In genomic region chr2:126655500-126656310, GRCh38 we compare ENCODE assay signal across 1 cellular context.
TF ChIP-seq lines count a peak whose summit lies in the region.

GYPC (plus strand) TSS chr2:126656158; CDS start chr2:126656264, 106 bp downstream.

TF ChIP-seq in GM12878, 131 proteins besides CTCF, POLR2A, EP300 and RAD21 (continued from another document and continues in another):
- TF ChIP-seq MLLT1 (IDR thresholded peaks at IDR 0.05) = peak; percentile 91
- TF ChIP-seq SP1 (IDR thresholded peaks at IDR 0.05; ENCODE audit: low read depth, low read length) = peak; percentile 7
- no peak for TF ChIP-seq SREBF2 (IDR thresholded peaks at IDR 0.05; ENCODE audit: low read length)
- no peak for TF ChIP-seq CBX3 (IDR thresholded peaks at IDR 0.05; ENCODE audit: borderline replicate concordance, low read depth)
- TF ChIP-seq FOXK2 (IDR thresholded peaks at IDR 0.05) = no peak
- no peak for TF ChIP-seq NFYA (IDR thresholded peaks at IDR 0.05; ENCODE audit: borderline replicate concordance, low read depth, low read length)
- TF ChIP-seq ATF7 (IDR thresholded peaks at IDR 0.05; ENCODE audit: low read depth) = 0 out of 2 replicates have a peak, but pooled peaks have one; percentile 37
- TF ChIP-seq BACH1 (IDR thresholded peaks at IDR 0.05; ENCODE audit: borderline replicate concordance) = no peak
- TF ChIP-seq RUNX3 (IDR thresholded peaks at IDR 0.05; ENCODE audit: low read length) = peak; percentile 91
- TF ChIP-seq NBN (IDR thresholded peaks at IDR 0.05) = 0 out of 2 replicates have a peak, but pooled peaks have one; percentile 45
- TF ChIP-seq EED (IDR thresholded peaks at IDR 0.05; ENCODE audit: low read depth) = peak; percentile 92
- TF ChIP-seq CBFB (IDR thresholded peaks at IDR 0.05; ENCODE audit: low read depth) = 0 out of 2 replicates have a peak, but pooled peaks have one; percentile 52
- TF ChIP-seq HCFC1 (IDR thresholded peaks at IDR 0.05; ENCODE audit: low read length) = no peak
- no peak for TF ChIP-seq PBX3 (IDR thresholded peaks at IDR 0.05; ENCODE audit: insufficient replicate concordance, low read depth, low read length)
- no peak for TF ChIP-seq ZSCAN29 (IDR thresholded peaks at IDR 0.05)
- no peak for TF ChIP-seq SREBF1 (IDR thresholded peaks at IDR 0.05; ENCODE audit: low read length)
- no peak for TF ChIP-seq GABPA (IDR thresholded peaks at IDR 0.05; ENCODE audit: low read depth)
- TF ChIP-seq ZNF207 (IDR thresholded peaks at IDR 0.05; ENCODE audit: borderline replicate concordance) = no peak
- TF ChIP-seq ZNF217 (IDR thresholded peaks at IDR 0.05) = no peak
- no peak for TF ChIP-seq REST (IDR thresholded peaks at IDR 0.05; ENCODE audit: low read depth, low read length)
- TF ChIP-seq CREB1 (IDR thresholded peaks at IDR 0.05; ENCODE audit: low read depth) = 0 out of 2 replicates have a peak, but pooled peaks have one; percentile 15
- TF ChIP-seq NFXL1 (IDR thresholded peaks at IDR 0.05; ENCODE audit: borderline replicate concordance) = no peak
- TF ChIP-seq MTA3 (IDR thresholded peaks at IDR 0.05; ENCODE audit: borderline replicate concordance, low read length) = no peak
- TF ChIP-seq KDM1A (IDR thresholded peaks at IDR 0.05; ENCODE audit: borderline replicate concordance) = no peak
- no peak for TF ChIP-seq ZNF592 (IDR thresholded peaks at IDR 0.05)
- TF ChIP-seq PRDM15 (CRISPR knock-in tag; IDR thresholded peaks at IDR 0.05) = no peak
- TF ChIP-seq MYC (IDR thresholded peaks at IDR 0.05; ENCODE audit: insufficient read depth, insufficient read length, insufficient replicate concordance, low read length, severe bottlenecking) = no peak
- TF ChIP-seq CHD1 (IDR thresholded peaks at IDR 0.05; ENCODE audit: low read depth, low read length) = no peak
- no peak for TF ChIP-seq TCF7 (IDR thresholded peaks at IDR 0.05; ENCODE audit: borderline replicate concordance)
- no peak for TF ChIP-seq SIX5 (IDR thresholded peaks at IDR 0.05; ENCODE audit: low read depth, low read length, severe bottlenecking)
- TF ChIP-seq TAF1 (IDR thresholded peaks at IDR 0.05; ENCODE audit: borderline replicate concordance, low read depth, low read length) = peak; percentile 44; the same call in 1 of the 2 replicates
- TF ChIP-seq SMARCA5 (IDR thresholded peaks at IDR 0.05) = no peak
- no peak for TF ChIP-seq SMC3 (IDR thresholded peaks at IDR 0.05; ENCODE audit: borderline replicate concordance, low read length)
- TF ChIP-seq BMI1 (IDR thresholded peaks at IDR 0.05; ENCODE audit: borderline replicate concordance) = no peak
- TF ChIP-seq RAD51 (IDR thresholded peaks at IDR 0.05) = no peak
- no peak for TF ChIP-seq MAX (IDR thresholded peaks at IDR 0.05; ENCODE audit: low read depth, low read length)
- TF ChIP-seq POU2F2 (IDR thresholded peaks at IDR 0.05; ENCODE audit: borderline replicate concordance, low read depth, low read length) = 0 out of 3 replicates have a peak, but pooled peaks have one; percentile 9
- peak in 1 of 2 experiments; percentile 30; a peak in 1 of 3 replicates for TF ChIP-seq EGR1 (IDR thresholded peaks at IDR 0.05; ENCODE audit: borderline replicate concordance in 1 of 2, low read depth in 2 of 2, low read length in 2 of 2)
- no peak for TF ChIP-seq E2F4 (IDR thresholded peaks at IDR 0.05; ENCODE audit: low read depth, low read length)
- peak; percentile 68 for TF ChIP-seq RELA (IDR thresholded peaks at IDR 0.05; ENCODE audit: borderline replicate concordance, partially characterized antibody)
- TF ChIP-seq NFIC (IDR thresholded peaks at IDR 0.05; ENCODE audit: low read depth, low read length) = no peak
- TF ChIP-seq CEBPZ (IDR thresholded peaks at IDR 0.05; ENCODE audit: low read depth, low read length) = no peak
- peak; percentile 51; the same call in 1 of the 2 replicates for TF ChIP-seq PKNOX1 (IDR thresholded peaks at IDR 0.05)
